15 cellular contexts compared by ENCODE assay signal in genomic region chr15:82129769-82130168, GRCh38.
DNase-seq lines count a peak whose midpoint lies in the region; ATAC-seq and TF ChIP-seq lines count a peak whose summit lies in the region.
"Had no signal": no experiment of that assay in that cellular context is flagged by ENCODE, and none has a peak within 500 bp of the region (broad histone marks: within the 10 kb centered on the region; RNA-seq: fewer than 3 reads in every experiment).

No MANE protein-coding gene starts in this region.

- H3K36me3 ChIP-seq in aorta (ENCODE audit: control insufficient read depth in 1 of 2, insufficient read depth in 2 of 2, low read length in 1 of 2), result peaks cover 0 to 2% of the 10 kb centered on the region in 2 donors

- H3K4me3 ChIP-seq in aorta (ENCODE audit: low read length in 2 of 2), result no peak overlapping the region
- H3K4me3 ChIP-seq: pancreas, thoracic aorta had no signal

- TF ChIP-seq POLR2A in erythroblast (IDR thresholded peaks at IDR 0.05; ENCODE audit: low read length), result no peak

- no peaks in the 10 kb centered on the region for H3K27me3 ChIP-seq in aorta (ENCODE audit: control insufficient read depth in 1 of 2, insufficient read depth in 2 of 2, low read length in 1 of 2)
- H3K27me3 ChIP-seq: pancreas had no signal

- 35 to 50% methylated on average over 5 of the region's 5 CpGs for WGBS in aorta, 2 donors

- intact Hi-C loops in aorta (cut with DNase I), result no loop called here

- DNase-seq in NCI-H1417 (lab: John Stamatoyannopoulos, UW), result peak; percentile 7 to 66 (median 28)
- no peak for DNase-seq in NCI-H1417 treated with DMSO at 0.1 percent for 48 hours (lab: John Stamatoyannopoulos, UW)
- peak; percentile 96 for DNase-seq in amniotic epithelial cell (ENCODE audit: low read depth)
- peak; percentile 96 for DNase-seq in iris pigment epithelial cell (ENCODE audit: low read depth)
- DNase-seq in activated CD4-positive, alpha-beta T cell treated with anti-CD3 and anti-CD28 coated beads for 48 hours, result no peak
- no peak for DNase-seq in erythroblast (lab: John Stamatoyannopoulos, UW)
- DNase-seq in aorta, result no peak
- DNase-seq in activated CD8-positive, alpha-beta memory T cell treated with anti-CD3 and anti-CD28 coated beads for 24 hours, result no peak
- DNase-seq: activated CD4-positive, alpha-beta memory T cell treated with anti-CD3 and anti-CD28 coated beads, Interleukin-2, amount 10 ng/mL, durations not matched to agents 7 days and 5 days; H9; NCI-H526 treated with DMSO at 0.1 percent for 48 hours; pancreas; T-cell had no signal

- no peaks in the 10 kb centered on the region for H3K4me1 ChIP-seq in aorta (ENCODE audit: control insufficient read depth in 1 of 2, insufficient read depth in 2 of 2, low read length in 2 of 2)
- H3K4me1 ChIP-seq: pancreas had no signal

- H3K9me3 ChIP-seq in aorta (ENCODE audit: control insufficient read depth, low read length), result no peaks in the 10 kb centered on the region
- H3K9me3 ChIP-seq: pancreas, thoracic aorta had no signal

- H3K27ac ChIP-seq in aorta (ENCODE audit: low read depth in 1 of 2, low read length in 2 of 2), result no peak overlapping the region
- H3K27ac ChIP-seq: 22Rv1, pancreas, thoracic aorta had no signal

- ATAC-seq in aorta (ENCODE audit: low FRiP score), result no peak
- ATAC-seq: T-cell had no signal

Comparison
In these comparisons a context has a peak if more than half of its experiments do, and no peak if none do; other contexts are left out.
1. DNase-seq: peak in NCI-H1417 (3 of 3), amniotic epithelial cell (single experiment) and iris pigment epithelial cell (single experiment); none in NCI-H1417 treated with DMSO at 0.1 percent for 48 hours (single experiment), activated CD4-positive, alpha-beta T cell treated with anti-CD3 and anti-CD28 coated beads for 48 hours (single experiment), erythroblast (0 of 2), aorta (0 of 2) and activated CD8-positive, alpha-beta memory T cell treated with anti-CD3 and anti-CD28 coated beads for 24 hours (single experiment).